Comparison of ENCODE assay signal across 14 cellular contexts in genomic region chr2:239979243-239980023, GRCh38. TPM values are rescaled to one million over a fixed set of nuclear protein-coding genes. Genes with fewer than 3 reads are reported as not detected.
DNase-seq lines count a peak whose midpoint lies in the region; ATAC-seq and TF ChIP-seq lines count a peak whose summit lies in the region.
"Had no signal": no experiment of that assay in that cellular context is flagged by ENCODE, and none has a peak within 500 bp of the region (broad histone marks: within the 10 kb centered on the region; RNA-seq: fewer than 3 reads in every experiment).

No MANE protein-coding gene starts in this region.

- H3K27me3 ChIP-seq in colonic mucosa = no peaks in the 10 kb centered on the region

- no peak for ATAC-seq in HG03520 (IDR thresholded peaks at IDR 0.05; ENCODE audit: unreplicated experiment)

- no peak for DNase-seq in HFF-Myc (ENCODE audit: extremely low read depth, low read depth)
- DNase-seq in epithelial cell of esophagus (ENCODE audit: low read depth) = peak; percentile 25
- DNase-seq in islet precursor cell = peak; percentile 87
- DNase-seq in smooth muscle cell of the brain vasculature (ENCODE audit: low read depth, low spot score) = peak; percentile 32
- no peak for DNase-seq in colonic mucosa
- no peak for DNase-seq in cerebellar cortex (ENCODE audit: low spot score)
- DNase-seq in activated T-cell treated with anti-CD3 and anti-CD28 coated beads for 4 hours = no peak
- DNase-seq: naive B cell; NCI-H1417; NK-92 treated with Interleukin-12 subunit alpha and Interleukin-12 subunit beta, amount 100 ng/mL, for 24 hours; stimulated activated naive CD4-positive, alpha-beta T cell treated with Interleukin-2 at 50 U/mL for 16 hours; T-helper 1 cell had no signal

- H3K9me3 ChIP-seq in colonic mucosa = no peaks in the 10 kb centered on the region

- H3K9ac ChIP-seq in colonic mucosa (ENCODE audit: low read depth in 2 of 2, low read length in 2 of 2) = no peak overlapping the region

- H3K4me1 ChIP-seq in colonic mucosa = no peaks in the 10 kb centered on the region

- peak; percentile 20 for TF ChIP-seq CTCF in HFF-Myc (IDR thresholded peaks at IDR 0.05; ENCODE audit: low read depth, low read length, missing control alignments)
- TF ChIP-seq CTCF in epithelial cell of esophagus (IDR thresholded peaks at IDR 0.05; ENCODE audit: insufficient read depth, low read depth, low read length, missing control alignments) = peak; percentile 48
- TF ChIP-seq CTCF in colonic mucosa (IDR thresholded peaks at IDR 0.05) = no peak

- H3K4me3 ChIP-seq in HFF-Myc (replicated peaks; ENCODE audit: low read depth, low read length) = no peak overlapping the region
- no peak overlapping the region for H3K4me3 ChIP-seq in epithelial cell of esophagus (ENCODE audit: low read length)
- no peak overlapping the region for H3K4me3 ChIP-seq in colonic mucosa

- H3K36me3 ChIP-seq in colonic mucosa = no peaks in the 10 kb centered on the region

- intact Hi-C loops in colonic mucosa (cut with DNase I) = no loop called here

- H3K27ac ChIP-seq in colonic mucosa = no peak overlapping the region

RNA-seq across cellular contexts. Expression of gene NDUFA10, which starts 45.7 kb away (rescaled TPM):
- total RNA-seq in colonic mucosa = 100 to 1,000 TPM; 225 to 294 TPM

RNA-seq across cellular contexts. Expression of gene OR6B2, which starts 50.8 kb away (rescaled TPM):
- total RNA-seq in colonic mucosa = not detected
- total RNA-seq: glomerular endothelial cell had no signal

Comparison
In these comparisons a context has a peak if more than half of its experiments do, and no peak if none do; other contexts are left out.
1. DNase-seq: peak in epithelial cell of esophagus (single experiment), islet precursor cell (single experiment) and smooth muscle cell of the brain vasculature (single experiment); none in HFF-Myc (single experiment), colonic mucosa (single experiment), cerebellar cortex (single experiment) and activated T-cell treated with anti-CD3 and anti-CD28 coated beads for 4 hours (single experiment).